In genomic region chr18:5122270-5122669, GRCh38 we compare ENCODE assay signal across 1 cellular context.
A peak's percentile ranks its signal among the peaks of the same experiment; 100 is the strongest.
TF ChIP-seq lines count a peak whose summit lies in the region.

No MANE protein-coding gene starts in this region.

TF ChIP-seq in HepG2, 621 proteins besides CTCF, POLR2A, EP300 and RAD21 (continued from another document):
- TF ChIP-seq FOXA1 (IDR thresholded peaks at IDR 0.05) = no peak
- 0 out of 2 replicates have a peak, but pooled peaks have one; percentile 20 for TF ChIP-seq FOXA1 (CRISPR knock-in tag; IDR thresholded peaks at IDR 0.05)
